In the genomic region with DNA sequence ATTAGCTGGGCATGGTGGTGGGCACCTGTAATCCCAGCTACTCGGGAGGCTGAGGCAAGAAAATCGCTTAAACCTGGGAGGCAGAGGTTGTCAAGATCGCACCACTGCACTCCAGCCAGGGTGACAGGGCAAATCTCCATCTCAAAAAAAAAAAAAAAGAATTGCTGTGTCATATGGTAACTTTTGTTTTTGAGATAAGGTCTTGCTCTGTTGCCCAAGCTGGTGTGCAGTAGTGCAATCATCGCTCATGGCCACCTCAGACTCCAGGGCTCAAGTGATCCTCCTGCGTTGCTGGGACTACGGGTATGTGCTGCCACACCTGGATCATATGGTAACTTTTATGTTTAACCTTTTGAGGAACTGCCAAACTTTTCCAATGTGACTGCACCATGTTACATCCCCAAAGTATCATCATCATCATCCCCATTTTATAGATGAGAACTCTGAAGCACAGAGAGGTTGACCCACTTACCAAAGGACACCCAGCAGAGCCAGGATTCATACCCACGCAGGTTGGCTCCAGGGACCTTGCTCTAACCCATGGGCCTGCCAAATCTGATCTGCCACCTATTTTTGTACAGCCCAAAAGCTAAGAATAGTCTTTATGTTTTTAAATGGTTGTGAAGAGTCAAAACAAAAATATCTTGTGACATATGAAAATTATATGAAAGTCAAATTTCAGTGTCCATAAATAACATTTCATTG, we compare ENCODE assay signal across 1 cellular context.
TF ChIP-seq lines count a peak whose summit lies in the region.

No MANE protein-coding gene starts in this region.

TF ChIP-seq in K562, 482 proteins besides CTCF, POLR2A, EP300 and RAD21 (continued from another document and continues in another):
- TF ChIP-seq, protein P1, sequence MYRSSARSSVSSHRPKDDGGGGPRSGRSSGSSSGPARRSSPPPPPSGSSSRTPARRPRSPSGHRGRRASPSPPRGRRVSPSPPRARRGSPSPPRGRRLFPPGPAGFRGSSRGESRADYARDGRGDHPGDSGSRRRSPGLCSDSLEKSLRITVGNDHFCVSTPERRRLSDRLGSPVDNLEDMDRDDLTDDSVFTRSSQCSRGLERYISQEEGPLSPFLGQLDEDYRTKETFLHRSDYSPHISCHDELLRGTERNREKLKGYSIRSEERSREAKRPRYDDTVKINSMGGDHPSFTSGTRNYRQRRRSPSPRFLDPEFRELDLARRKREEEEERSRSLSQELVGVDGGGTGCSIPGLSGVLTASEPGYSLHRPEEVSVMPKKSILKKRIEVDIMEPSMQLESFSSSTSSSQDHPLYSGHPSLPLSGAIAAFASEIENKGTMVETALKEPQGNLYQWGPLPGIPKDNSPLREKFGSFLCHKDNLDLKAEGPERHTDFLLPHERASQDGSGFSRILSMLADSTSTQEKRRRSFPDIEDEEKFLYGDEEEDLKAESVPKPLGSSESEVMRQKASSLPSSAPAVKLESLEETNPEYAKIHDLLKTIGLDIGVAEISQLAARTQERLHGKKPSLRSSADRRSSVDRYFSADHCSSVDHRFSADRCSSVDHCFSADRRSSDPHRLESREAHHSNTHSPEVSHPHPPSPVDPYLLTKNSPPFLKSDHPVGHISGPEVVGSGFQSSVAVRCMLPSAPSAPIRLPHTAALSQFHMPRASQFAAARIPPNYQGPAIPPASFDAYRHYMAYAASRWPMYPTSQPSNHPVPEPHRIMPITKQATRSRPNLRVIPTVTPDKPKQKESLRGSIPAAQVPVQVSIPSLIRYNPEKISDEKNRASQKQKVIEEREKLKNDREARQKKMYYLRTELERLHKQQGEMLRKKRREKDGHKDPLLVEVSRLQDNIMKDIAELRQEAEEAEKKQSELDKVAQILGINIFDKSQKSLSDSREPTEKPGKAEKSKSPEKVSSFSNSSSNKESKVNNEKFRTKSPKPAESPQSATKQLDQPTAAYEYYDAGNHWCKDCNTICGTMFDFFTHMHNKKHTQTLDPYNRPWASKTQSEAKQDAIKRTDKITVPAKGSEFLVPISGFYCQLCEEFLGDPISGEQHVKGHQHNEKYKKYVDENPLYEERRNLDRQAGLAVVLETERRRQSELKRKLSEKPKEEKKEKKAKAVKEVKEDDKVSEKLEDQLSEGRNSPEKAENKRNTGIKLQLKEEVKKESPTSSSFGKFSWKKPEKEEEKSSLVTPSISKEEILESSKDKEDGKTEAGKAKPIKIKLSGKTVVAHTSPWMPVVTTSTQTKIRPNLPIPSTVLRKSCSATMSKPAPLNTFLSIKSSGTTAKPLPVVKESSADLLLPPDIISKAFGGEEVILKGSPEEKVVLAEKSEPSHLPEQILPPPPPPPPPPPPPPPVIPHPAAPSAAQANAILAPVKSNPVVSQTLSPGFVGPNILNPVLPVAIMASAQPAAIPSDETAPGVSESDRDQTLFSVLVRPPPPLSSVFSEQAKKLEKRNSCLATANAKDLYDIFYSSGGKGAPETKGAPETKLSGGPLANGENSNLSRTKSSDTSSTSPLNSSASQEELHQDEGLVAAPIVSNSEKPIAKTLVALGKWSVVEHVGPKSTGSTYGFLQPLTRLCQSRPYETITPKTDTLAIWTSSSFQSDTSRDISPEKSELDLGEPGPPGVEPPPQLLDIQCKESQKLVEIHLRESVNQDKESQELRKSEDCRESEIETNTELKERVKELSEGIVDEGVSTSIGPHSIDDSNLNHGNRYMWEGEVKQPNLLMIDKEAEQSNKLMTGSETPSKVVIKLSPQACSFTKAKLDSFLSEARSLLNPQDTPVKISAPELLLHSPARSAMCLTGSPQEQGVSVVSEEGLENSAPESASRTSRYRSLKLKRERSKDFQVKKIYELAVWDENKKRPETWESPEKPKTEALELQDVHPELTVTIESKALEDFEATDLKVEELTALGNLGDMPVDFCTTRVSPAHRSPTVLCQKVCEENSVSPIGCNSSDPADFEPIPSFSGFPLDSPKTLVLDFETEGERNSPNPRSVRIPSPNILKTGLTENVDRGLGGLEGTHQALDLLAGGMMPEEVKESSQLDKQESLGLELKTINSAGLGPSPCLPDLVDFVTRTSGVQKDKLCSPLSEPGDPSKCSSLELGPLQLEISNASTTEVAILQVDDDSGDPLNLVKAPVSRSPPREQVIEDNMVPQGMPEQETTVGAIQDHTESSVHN (IDR thresholded peaks at IDR 0.05; ENCODE audit: borderline replicate concordance in 1 of 2, low read depth in 1 of 2): peak in 1 of 2 experiments; percentile 62; a peak in 2 of 4 replicates
- TF ChIP-seq, protein P2, sequence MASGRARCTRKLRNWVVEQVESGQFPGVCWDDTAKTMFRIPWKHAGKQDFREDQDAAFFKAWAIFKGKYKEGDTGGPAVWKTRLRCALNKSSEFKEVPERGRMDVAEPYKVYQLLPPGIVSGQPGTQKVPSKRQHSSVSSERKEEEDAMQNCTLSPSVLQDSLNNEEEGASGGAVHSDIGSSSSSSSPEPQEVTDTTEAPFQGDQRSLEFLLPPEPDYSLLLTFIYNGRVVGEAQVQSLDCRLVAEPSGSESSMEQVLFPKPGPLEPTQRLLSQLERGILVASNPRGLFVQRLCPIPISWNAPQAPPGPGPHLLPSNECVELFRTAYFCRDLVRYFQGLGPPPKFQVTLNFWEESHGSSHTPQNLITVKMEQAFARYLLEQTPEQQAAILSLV (tag; IDR thresholded peaks at IDR 0.05): no peak
- no peak for TF ChIP-seq DNMT1 (IDR thresholded peaks at IDR 0.05)
- no peak for TF ChIP-seq ARHGAP35 (IDR thresholded peaks at IDR 0.05; ENCODE audit: partially characterized antibody)
- TF ChIP-seq HMG20B (CRISPR knock-in tag; IDR thresholded peaks at IDR 0.05): no peak
- TF ChIP-seq ARID2 (IDR thresholded peaks at IDR 0.05): no peak
- 0 out of 2 replicates have a peak, but pooled peaks have one; percentile 22 for TF ChIP-seq ZNF175 (CRISPR knock-in tag; IDR thresholded peaks at IDR 0.05; ENCODE audit: low read depth)
- TF ChIP-seq GTF2F1 (IDR thresholded peaks at IDR 0.05; ENCODE audit: low read depth, low read length): no peak
- no peak for TF ChIP-seq STAG1 (CRISPR knock-in tag; IDR thresholded peaks at IDR 0.05; ENCODE audit: borderline replicate concordance)
- no peak for TF ChIP-seq CHD2 (IDR thresholded peaks at IDR 0.05; ENCODE audit: low read depth, low read length)
- TF ChIP-seq SNRNP70 (optimal IDR thresholded peaks at IDR 0.05; ENCODE audit: low read depth, low read length): no peak
- TF ChIP-seq HMGN3 (IDR thresholded peaks at IDR 0.05; ENCODE audit: borderline replicate concordance, extremely low read depth, insufficient read length, low read depth, low read length): no peak
- TF ChIP-seq, protein P3, sequence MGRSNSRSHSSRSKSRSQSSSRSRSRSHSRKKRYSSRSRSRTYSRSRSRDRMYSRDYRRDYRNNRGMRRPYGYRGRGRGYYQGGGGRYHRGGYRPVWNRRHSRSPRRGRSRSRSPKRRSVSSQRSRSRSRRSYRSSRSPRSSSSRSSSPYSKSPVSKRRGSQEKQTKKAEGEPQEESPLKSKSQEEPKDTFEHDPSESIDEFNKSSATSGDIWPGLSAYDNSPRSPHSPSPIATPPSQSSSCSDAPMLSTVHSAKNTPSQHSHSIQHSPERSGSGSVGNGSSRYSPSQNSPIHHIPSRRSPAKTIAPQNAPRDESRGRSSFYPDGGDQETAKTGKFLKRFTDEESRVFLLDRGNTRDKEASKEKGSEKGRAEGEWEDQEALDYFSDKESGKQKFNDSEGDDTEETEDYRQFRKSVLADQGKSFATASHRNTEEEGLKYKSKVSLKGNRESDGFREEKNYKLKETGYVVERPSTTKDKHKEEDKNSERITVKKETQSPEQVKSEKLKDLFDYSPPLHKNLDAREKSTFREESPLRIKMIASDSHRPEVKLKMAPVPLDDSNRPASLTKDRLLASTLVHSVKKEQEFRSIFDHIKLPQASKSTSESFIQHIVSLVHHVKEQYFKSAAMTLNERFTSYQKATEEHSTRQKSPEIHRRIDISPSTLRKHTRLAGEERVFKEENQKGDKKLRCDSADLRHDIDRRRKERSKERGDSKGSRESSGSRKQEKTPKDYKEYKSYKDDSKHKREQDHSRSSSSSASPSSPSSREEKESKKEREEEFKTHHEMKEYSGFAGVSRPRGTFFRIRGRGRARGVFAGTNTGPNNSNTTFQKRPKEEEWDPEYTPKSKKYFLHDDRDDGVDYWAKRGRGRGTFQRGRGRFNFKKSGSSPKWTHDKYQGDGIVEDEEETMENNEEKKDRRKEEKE (IDR thresholded peaks at IDR 0.05; ENCODE audit: borderline replicate concordance in 1 of 2, control insufficient read depth in 1 of 2, low read depth in 2 of 2, low read length in 1 of 2): no peak
- no peak for TF ChIP-seq ZKSCAN1 (IDR thresholded peaks at IDR 0.05; ENCODE audit: low read depth, low read length)
- no peak for TF ChIP-seq CBFB (CRISPR knock-in tag; IDR thresholded peaks at IDR 0.05)
- peak; percentile 55 for TF ChIP-seq NEUROD1 (IDR thresholded peaks at IDR 0.05; ENCODE audit: borderline replicate concordance, low read depth, low read length, partially characterized antibody)
- peak; percentile 44; the same call in 1 of the 2 replicates for TF ChIP-seq ZNF644 (tag; IDR thresholded peaks at IDR 0.05; ENCODE audit: low read depth)
- TF ChIP-seq, protein P4, sequence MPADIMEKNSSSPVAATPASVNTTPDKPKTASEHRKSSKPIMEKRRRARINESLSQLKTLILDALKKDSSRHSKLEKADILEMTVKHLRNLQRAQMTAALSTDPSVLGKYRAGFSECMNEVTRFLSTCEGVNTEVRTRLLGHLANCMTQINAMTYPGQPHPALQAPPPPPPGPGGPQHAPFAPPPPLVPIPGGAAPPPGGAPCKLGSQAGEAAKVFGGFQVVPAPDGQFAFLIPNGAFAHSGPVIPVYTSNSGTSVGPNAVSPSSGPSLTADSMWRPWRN (IDR thresholded peaks at IDR 0.05; ENCODE audit: low read depth): no peak; the same call in 1 of the 2 replicates
- no peak for TF ChIP-seq ZNF41 (CRISPR knock-in tag; conservative IDR thresholded peaks at IDR 0.05)
- TF ChIP-seq HNRNPK (IDR thresholded peaks at IDR 0.05; ENCODE audit: low read depth, low read length, poor library complexity, severe bottlenecking): no peak
- TF ChIP-seq, protein P5, sequence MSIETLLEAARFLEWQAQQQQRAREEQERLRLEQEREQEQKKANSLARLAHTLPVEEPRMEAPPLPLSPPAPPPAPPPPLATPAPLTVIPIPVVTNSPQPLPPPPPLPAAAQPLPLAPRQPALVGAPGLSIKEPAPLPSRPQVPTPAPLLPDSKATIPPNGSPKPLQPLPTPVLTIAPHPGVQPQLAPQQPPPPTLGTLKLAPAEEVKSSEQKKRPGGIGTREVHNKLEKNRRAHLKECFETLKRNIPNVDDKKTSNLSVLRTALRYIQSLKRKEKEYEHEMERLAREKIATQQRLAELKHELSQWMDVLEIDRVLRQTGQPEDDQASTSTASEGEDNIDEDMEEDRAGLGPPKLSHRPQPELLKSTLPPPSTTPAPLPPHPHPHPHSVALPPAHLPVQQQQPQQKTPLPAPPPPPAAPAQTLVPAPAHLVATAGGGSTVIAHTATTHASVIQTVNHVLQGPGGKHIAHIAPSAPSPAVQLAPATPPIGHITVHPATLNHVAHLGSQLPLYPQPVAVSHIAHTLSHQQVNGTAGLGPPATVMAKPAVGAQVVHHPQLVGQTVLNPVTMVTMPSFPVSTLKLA (conservative IDR thresholded peaks at IDR 0.05): 0 out of 4 replicates have a peak, but pooled peaks of 1 of the 2 experiments have one; percentile 26
- TF ChIP-seq ZNF134 (CRISPR knock-in tag; conservative IDR thresholded peaks at IDR 0.05): no peak
